Comparison of ENCODE assay signal across 9 cellular contexts in genomic region chr1:39268906-39269305, GRCh38.
DNase-seq lines count a peak whose midpoint lies in the region; ATAC-seq and TF ChIP-seq lines count a peak whose summit lies in the region.
"Had no signal": no experiment of that assay in that cellular context is flagged by ENCODE, and none has a peak within 500 bp of the region (broad histone marks: within the 10 kb centered on the region; RNA-seq: fewer than 3 reads in every experiment).

No MANE protein-coding gene starts in this region.

- no peaks in the 10 kb centered on the region for H3K9me3 ChIP-seq in heart right ventricle
- no peaks in the 10 kb centered on the region for H3K9me3 ChIP-seq in left lung
- no peaks in the 10 kb centered on the region for H3K9me3 ChIP-seq in upper lobe of left lung

- no peak for TF ChIP-seq EP300 in upper lobe of left lung (IDR thresholded peaks at IDR 0.05)

- in situ Hi-C loops in astrocyte of the cerebellum (cut with HindIII; ENCODE audit: low sequenced_read_pairs): no loop called here

- H3K36me3 ChIP-seq in heart right ventricle (peaks cover 0 to 16% (median 0%) of the 10 kb centered on the region in 9 donors), left lung (peaks cover 0 to 7% of the 10 kb centered on the region in 2 donors), upper lobe of left lung (peaks cover 0 to 6% (median 0%) of the 10 kb centered on the region in 4 donors)

- no peak for TF ChIP-seq CTCF in heart right ventricle (IDR thresholded peaks at IDR 0.05)
- no peak for TF ChIP-seq CTCF in astrocyte of the cerebellum (IDR thresholded peaks at IDR 0.05; ENCODE audit: low read depth, low read length, missing control alignments)
- no peak for TF ChIP-seq CTCF in left lung (IDR thresholded peaks at IDR 0.05)
- TF ChIP-seq CTCF in upper lobe of left lung (IDR thresholded peaks at IDR 0.05): no peak

- DNase-seq in heart right ventricle (no peak), Right ventricle myocardium inferior (ENCODE audit: missing footprints) (no peak), astrocyte of the cerebellum (ENCODE audit: low read depth) (no peak), left lung (no peak), upper lobe of left lung (no peak), T-helper 1 cell (no peak), D341Med (ENCODE audit: low spot score) (no peak)

- intact Hi-C loops in heart right ventricle (cut with DNase I) (no loop called here), Right ventricle myocardium inferior (cut with DNase I) (no loop called here), left lung (cut with DNase I) (no loop called here)

- TF ChIP-seq POLR2A in upper lobe of left lung (IDR thresholded peaks at IDR 0.05): no peak

- H3K4me3 ChIP-seq in heart right ventricle (peak overlapping the region in 9 of 10 donors; percentile 1 to 49 (median 41)), astrocyte of the cerebellum (ENCODE audit: low read depth, low read length) (peak overlapping the region; percentile 31), left lung (peak overlapping the region in 1 of 2 donors; percentile 10), upper lobe of left lung (peak overlapping the region in 2 of 4 donors; percentile 24 to 34)
- H3K4me3 ChIP-seq: lung had no signal

- H3K4me1 ChIP-seq in heart right ventricle: peaks cover 6 to 86% (median 71%) of the 10 kb centered on the region in 9 donors
- peaks cover 15 to 60% of the 10 kb centered on the region in 2 donors for H3K4me1 ChIP-seq in left lung
- peaks cover 37 to 64% (median 54%) of the 10 kb centered on the region in 4 donors for H3K4me1 ChIP-seq in upper lobe of left lung

- H3K27ac ChIP-seq in heart right ventricle: peak overlapping the region in 9 of 10 donors; percentile 18 to 76 (median 71)
- H3K27ac ChIP-seq in left lung: peak overlapping the region; percentile 39 to 80
- peak overlapping the region; percentile 19 to 73 (median 65) for H3K27ac ChIP-seq in upper lobe of left lung

- ATAC-seq in heart right ventricle (peak in 1 of 8 donors; percentile 9), Right ventricle myocardium inferior (no peak), left lung (no peak), upper lobe of left lung (ENCODE audit: low FRiP score in 2 of 2) (peak in 1 of 2 donors; percentile 45), HG03457 (IDR thresholded peaks at IDR 0.05; ENCODE audit: unreplicated experiment) (no peak)

- H3K27me3 ChIP-seq in heart right ventricle: no peaks in the 10 kb centered on the region
- no peaks in the 10 kb centered on the region for H3K27me3 ChIP-seq in left lung
- H3K27me3 ChIP-seq in upper lobe of left lung: no peaks in the 10 kb centered on the region

- WGBS in heart right ventricle, 2 donors: 55 to 61% methylated on average over 8 of the region's 8 CpGs
- 72 to 77% methylated on average over 8 of the region's 8 CpGs for WGBS in upper lobe of left lung, 2 donors
